1 cellular context compared by ENCODE assay signal in genomic region chr1:181089017-181089776, GRCh38.
TF ChIP-seq lines count a peak whose summit lies in the region.

No MANE protein-coding gene starts in this region.

TF ChIP-seq in K562, 482 proteins besides CTCF, POLR2A, EP300 and RAD21 (continued from another document):
- TF ChIP-seq YY1 (IDR thresholded peaks at IDR 0.05; ENCODE audit: borderline replicate concordance in 1 of 3, control insufficient read depth in 1 of 3, extremely low read depth in 1 of 3, insufficient read depth in 3 of 3, insufficient read length in 1 of 3, insufficient replicate concordance in 2 of 3, low read depth in 1 of 3, low read length in 2 of 3) (peak in 1 of 3 experiments; percentile 5), UBTF (IDR thresholded peaks at IDR 0.05; ENCODE audit: borderline replicate concordance in 1 of 2, low read depth in 2 of 2, low read length in 2 of 2) (peak in 1 of 2 experiments; percentile 76; a peak in 3 of 4 replicates), SMC3 (conservative IDR thresholded peaks at IDR 0.05; ENCODE audit: insufficient read depth, low read depth, low read length) (no peak), ATF4 (CRISPR knock-in tag; IDR thresholded peaks at IDR 0.05) (peak; percentile 7; the same call in 1 of the 2 replicates), DNMT1 (IDR thresholded peaks at IDR 0.05) (no peak), SP1 (CRISPR knock-in tag; IDR thresholded peaks at IDR 0.05) (no peak), MEF2A (IDR thresholded peaks at IDR 0.05; ENCODE audit: control insufficient read depth, low read depth, low read length) (no peak), FOXM1 (IDR thresholded peaks at IDR 0.05; ENCODE audit: low read depth) (no peak), FOXM1 (CRISPR knock-in tag; IDR thresholded peaks at IDR 0.05; ENCODE audit: low read depth) (0 out of 2 replicates have a peak, but pooled peaks have one; percentile 13), GABPA (tag; conservative IDR thresholded peaks at IDR 0.05; ENCODE audit: low read depth) (no peak), OTX1 (CRISPR knock-in tag; IDR thresholded peaks at IDR 0.05) (no peak), ZBTB7A (IDR thresholded peaks at IDR 0.05; ENCODE audit: borderline replicate concordance, control insufficient read depth, low read depth, low read length) (peak; percentile 3; the same call in 1 of the 2 replicates), RAD51 (IDR thresholded peaks at IDR 0.05; ENCODE audit: borderline replicate concordance, low read depth) (no peak), SRSF3 (IDR thresholded peaks at IDR 0.05; ENCODE audit: insufficient read depth, low read length) (no peak), ZNF239 (CRISPR knock-in tag; IDR thresholded peaks at IDR 0.05) (no peak), SIX5 (IDR thresholded peaks at IDR 0.05; ENCODE audit: borderline replicate concordance in 1 of 2, insufficient read depth in 1 of 2, low read depth in 1 of 2, low read length in 2 of 2) (no peak), KDM2B (CRISPR knock-in tag; IDR thresholded peaks at IDR 0.05) (peak; percentile 51; the same call in 1 of the 2 replicates), KDM5B (IDR thresholded peaks at IDR 0.05; ENCODE audit: insufficient replicate concordance, low read depth, low read length) (no peak), NCOR1 (IDR thresholded peaks at IDR 0.05) (no peak), ZNF436 (CRISPR knock-in tag; IDR thresholded peaks at IDR 0.05) (no peak), BRD4 (IDR thresholded peaks at IDR 0.05) (no peak), ZNF395 (CRISPR knock-in tag; IDR thresholded peaks at IDR 0.05) (peak; percentile 57; the same call in 1 of the 2 replicates), ZNF175 (CRISPR knock-in tag; IDR thresholded peaks at IDR 0.05; ENCODE audit: low read depth) (0 out of 2 replicates have a peak, but pooled peaks have one; percentile 7), SIN3A (IDR thresholded peaks at IDR 0.05; ENCODE audit: borderline replicate concordance in 2 of 2, control insufficient read depth in 1 of 2, low read depth in 2 of 2, low read length in 2 of 2) (0 out of 4 replicates have a peak, but pooled peaks of 1 of the 2 experiments have one; percentile 17), FUS (optimal IDR thresholded peaks at IDR 0.05; ENCODE audit: low read depth, low read length) (peak; percentile 39), MYBL2 (IDR thresholded peaks at IDR 0.05; ENCODE audit: low read depth) (no peak), MYBL2 (CRISPR knock-in tag; IDR thresholded peaks at IDR 0.05; ENCODE audit: borderline replicate concordance) (no peak), RBFOX2 (IDR thresholded peaks at IDR 0.05; ENCODE audit: low read depth, low read length) (peak; percentile 62), ELF1 (tag; IDR thresholded peaks at IDR 0.05) (no peak), MLLT1 (IDR thresholded peaks at IDR 0.05) (no peak), ZNF143 (CRISPR knock-in tag; IDR thresholded peaks at IDR 0.05) (no peak), RBM22 (IDR thresholded peaks at IDR 0.05; ENCODE audit: low read depth, low read length, poor library complexity, severe bottlenecking) (no peak), ETV6 (IDR thresholded peaks at IDR 0.05; ENCODE audit: borderline replicate concordance in 1 of 2, low read depth in 2 of 2, low read length in 1 of 2) (0 out of 4 replicates have a peak, but pooled peaks of 1 of the 2 experiments have one; percentile 9), ETV6 (CRISPR knock-in tag; IDR thresholded peaks at IDR 0.05; ENCODE audit: borderline replicate concordance) (no peak), HES1 (IDR thresholded peaks at IDR 0.05; ENCODE audit: low read depth) (no peak), SMARCB1 (IDR thresholded peaks at IDR 0.05; ENCODE audit: insufficient read length, low read depth) (peak; percentile 26), ZC3H8 (IDR thresholded peaks at IDR 0.05) (0 out of 2 replicates have a peak, but pooled peaks have one; percentile 3)
